In genomic region chr12:115421796-115422709, GRCh38 we compare ENCODE assay signal across 18 cellular contexts.
DNase-seq lines count a peak whose midpoint lies in the region; ATAC-seq, FAIRE-seq and TF ChIP-seq lines count a peak whose summit lies in the region.
"Had no signal": no experiment of that assay in that cellular context is flagged by ENCODE, and none has a peak within 500 bp of the region (broad histone marks: within the 10 kb centered on the region; RNA-seq: fewer than 3 reads in every experiment).

No MANE protein-coding gene starts in this region.

- FAIRE-seq in A549 (lab: Jason Lieb, UNC), result no peak
- FAIRE-seq: GM12892, GM19239, H54 had no signal

- peaks cover 29% of the 10 kb centered on the region for H3K4me1 ChIP-seq in A549
- H3K4me1 ChIP-seq in hepatocyte (ENCODE audit: insufficient read depth), result peaks cover 18% of the 10 kb centered on the region

- no peaks in the 10 kb centered on the region for H3K9me2 ChIP-seq in hepatocyte (replicated peaks; ENCODE audit: insufficient read depth)

- H3K27ac ChIP-seq in A549, result peak overlapping the region; percentile 23 to 72; a peak in 2 of 6 replicates
- peak overlapping the region; percentile 69 for H3K27ac ChIP-seq in hepatocyte

- H2AFZ ChIP-seq in hepatocyte, result no peak overlapping the region

- TF ChIP-seq POLR2A in A549 (IDR thresholded peaks at IDR 0.05; ENCODE audit: low read length), result no peak

- no peak for ATAC-seq in A549
- ATAC-seq in GM21360 (IDR thresholded peaks at IDR 0.05; ENCODE audit: unreplicated experiment), result no peak
- no peak for ATAC-seq in GM18519 (IDR thresholded peaks at IDR 0.05; ENCODE audit: low FRiP score, unreplicated experiment)
- ATAC-seq: HCT116 had no signal

- DNase-seq in A549 (ENCODE audit: low read depth in 1 of 2, low spot score in 1 of 2) (no peak), HuH-7.5 (ENCODE audit: low spot score) (peak; percentile 11), NCI-H82 treated with DMSO at 0.1 percent for 48 hours (lab: John Stamatoyannopoulos, UW; ENCODE audit: unreplicated experiment) (peak; percentile 30), hepatocyte (ENCODE audit: low spot score) (peak; percentile 14), Ammon's horn (ENCODE audit: low spot score) (no peak), COLO829 (ENCODE audit: low spot score) (no peak)
- DNase-seq: 8988T; ACHN; C1 segment of cervical spinal cord; CD4-positive, alpha-beta T cell; DND-41; GDM1 had no signal

- H4K20me1 ChIP-seq in hepatocyte (ENCODE audit: insufficient read depth, poor library complexity, severe bottlenecking), result no peaks in the 10 kb centered on the region

- TF ChIP-seq RAD21 in A549 (conservative IDR thresholded peaks at IDR 0.05 in 1 of 2, IDR thresholded peaks at IDR 0.05 in 1 of 2), result no peak

- WGBS in A549 (ENCODE audit: missing lambda C conversion rate), result 65% methylated on average over 9 of the region's 9 CpGs
- 67% methylated on average over 9 of the region's 9 CpGs for WGBS in hepatocyte (ENCODE audit: low lambda C conversion rate, missing lambda C conversion rate)

- H3K9me3 ChIP-seq in A549 (no peaks in the 10 kb centered on the region), hepatocyte (ENCODE audit: low read depth) (no peaks in the 10 kb centered on the region)

- peak overlapping the region; percentile 61; the same call in 2 of the 3 replicates for H3K4me2 ChIP-seq in A549
- peak overlapping the region; percentile 48 for H3K4me2 ChIP-seq in hepatocyte

- TF ChIP-seq CTCF in A549 (IDR thresholded peaks at IDR 0.05), result no peak
- TF ChIP-seq CTCF in hepatocyte (IDR thresholded peaks at IDR 0.05; ENCODE audit: poor library complexity), result no peak

- H3K4me3 ChIP-seq in A549 (no peak overlapping the region), hepatocyte (no peak overlapping the region)

- CTCF ChIA-PET in A549 (lab: Yijun Ruan, JAX), result interaction anchor here (0.6 to 1.5 kb wide), 4 partner anchors 11 to 1441 kb away, joined by 3 to 5 read pairs (median 4); no protein-coding TSS in a partner anchor

- H3K79me2 ChIP-seq in hepatocyte, result no peaks in the 10 kb centered on the region

- no peak for TF ChIP-seq EP300 in A549 (IDR thresholded peaks at IDR 0.05)

- H3K36me3 ChIP-seq in hepatocyte (replicated peaks; ENCODE audit: insufficient read depth, low read depth), result no peaks in the 10 kb centered on the region

- H3K27me3 ChIP-seq in hepatocyte, result no peaks in the 10 kb centered on the region

- POLR2A ChIA-PET in A549 (lab: Yijun Ruan, JAX), result no interaction called here

TF ChIP-seq in A549, 52 proteins besides CTCF, POLR2A, EP300 and RAD21:
- TF ChIP-seq BCL3 (IDR thresholded peaks at IDR 0.05), result no peak
- TF ChIP-seq FOSL2 (IDR thresholded peaks at IDR 0.05), result no peak
- TF ChIP-seq FOSL2 (CRISPR knock-in tag; IDR thresholded peaks at IDR 0.05), result no peak
- TF ChIP-seq KDM5A (IDR thresholded peaks at IDR 0.05), result no peak
- TF ChIP-seq FOSB (CRISPR knock-in tag; IDR thresholded peaks at IDR 0.05), result no peak
- TF ChIP-seq HOXA7 (CRISPR knock-in tag; IDR thresholded peaks at IDR 0.05), result no peak
- no peak for TF ChIP-seq CHD4 (IDR thresholded peaks at IDR 0.05; ENCODE audit: borderline replicate concordance)
- no peak for TF ChIP-seq ESRRA (IDR thresholded peaks at IDR 0.05; ENCODE audit: borderline replicate concordance, low read length)
- TF ChIP-seq ELK1 (IDR thresholded peaks at IDR 0.05; ENCODE audit: low read depth, low read length), result no peak

Comparison
In these comparisons a context has a peak if more than half of its experiments do, and no peak if none do; other contexts are left out.
1. DNase-seq: peak in HuH-7.5 (single experiment), NCI-H82 treated with DMSO at 0.1 percent for 48 hours (single experiment) and hepatocyte (single experiment); none in A549 (0 of 2), Ammon's horn (single experiment) and COLO829 (single experiment).